In genomic region chr9:4639420-4639819, GRCh38 we compare ENCODE assay signal across 16 cellular contexts.
"Had no signal": no experiment of that assay in that cellular context is flagged by ENCODE, and none has a peak within 500 bp of the region (broad histone marks: within the 10 kb centered on the region; RNA-seq: fewer than 3 reads in every experiment).

No MANE protein-coding gene starts in this region.

- H3K27ac Mint-ChIP-seq: dendritic cell treated with granulocyte-macrophage colony-stimulating factor and Interleukin-4, amounts not matched to agents 40 ng/mL and 50 ng/mL, for 4 days; effector memory CD8-positive, alpha-beta T cell; immature natural killer cell; nephron progenitor cell had no signal

- ATAC-seq: left cardiac atrium had no signal

- H3K9me3 Mint-ChIP-seq: dendritic cell treated with granulocyte-macrophage colony-stimulating factor and Interleukin-4, amounts not matched to agents 40 ng/mL and 50 ng/mL, for 4 days; effector memory CD8-positive, alpha-beta T cell; naive thymus-derived CD4-positive, alpha-beta T cell; nephron progenitor cell had no signal

- H3K9ac ChIP-seq: parathyroid adenoma had no signal

- H3K27me3 Mint-ChIP-seq: effector memory CD8-positive, alpha-beta T cell; naive thymus-derived CD4-positive, alpha-beta T cell had no signal

- H3K27ac ChIP-seq: epithelial cell of prostate, esophagus muscularis mucosa, parathyroid adenoma, psoas muscle, stomach, thoracic aorta, transverse colon had no signal

- H3K36me3 ChIP-seq: esophagus muscularis mucosa, thoracic aorta, transverse colon had no signal

- H3K4me1 ChIP-seq: parathyroid adenoma, psoas muscle, stomach, transverse colon had no signal

- H3K4me3 ChIP-seq: esophagus muscularis mucosa, psoas muscle, stomach, thoracic aorta, transverse colon had no signal

- H3K36me3 Mint-ChIP-seq: naive thymus-derived CD4-positive, alpha-beta T cell had no signal

- H3K4me3 Mint-ChIP-seq: dendritic cell treated with granulocyte-macrophage colony-stimulating factor and Interleukin-4, amounts not matched to agents 40 ng/mL and 50 ng/mL, for 4 days; effector memory CD8-positive, alpha-beta T cell; immature natural killer cell; naive thymus-derived CD4-positive, alpha-beta T cell; nephron progenitor cell had no signal

- H3K9me3 ChIP-seq: esophagus muscularis mucosa, psoas muscle, stomach, thoracic aorta, transverse colon had no signal

- DNase-seq: kidney; left cardiac atrium; mammary epithelial cell; psoas muscle; stimulated activated CD4-positive, alpha-beta T cell treated with anti-CD3 and anti-CD28 coated beads, Interleukin-12 subunit alpha, Interleukin-12 subunit beta, amount 100 ng/mL, for 4 hours had no signal

- H3K4me1 Mint-ChIP-seq: immature natural killer cell, nephron progenitor cell had no signal

- H3K27me3 ChIP-seq: esophagus muscularis mucosa, stomach, transverse colon had no signal
